Comparison of ENCODE assay signal across 8 cellular contexts in genomic region chr13:39942901-39943273, GRCh38.
DNase-seq lines count a peak whose midpoint lies in the region; ATAC-seq and TF ChIP-seq lines count a peak whose summit lies in the region.

No MANE protein-coding gene starts in this region.

- peak overlapping the region; percentile 8 for H3K4me3 Mint-ChIP-seq in chondrocyte (ENCODE audit: unreplicated experiment)

- no peaks in the 10 kb centered on the region for H3K27me3 Mint-ChIP-seq in chondrocyte (ENCODE audit: low read depth)

- no peaks in the 10 kb centered on the region for H3K9me3 ChIP-seq in right lobe of liver

- no peaks in the 10 kb centered on the region for H3K27me3 ChIP-seq in right lobe of liver

- H3K36me3 Mint-ChIP-seq in chondrocyte (ENCODE audit: low read depth): peaks cover 2% of the 10 kb centered on the region

- peak; percentile 90 for ATAC-seq in GM18861 (IDR thresholded peaks at IDR 0.05; ENCODE audit: unreplicated experiment)
- peak; percentile 95 for ATAC-seq in HG03045 (IDR thresholded peaks at IDR 0.05; ENCODE audit: unreplicated experiment)
- ATAC-seq in right lobe of liver: peak; percentile 100

- H3K4me3 ChIP-seq in right lobe of liver: no peak overlapping the region

- WGBS in right lobe of liver (ENCODE audit: insufficient coverage, low coverage, low lambda C conversion rate, missing lambda C conversion rate): 7% methylated on average over 8 of the region's 8 CpGs

- no peak for TF ChIP-seq POLR2A in right lobe of liver (IDR thresholded peaks at IDR 0.05)

- DNase-seq in AG08395 (ENCODE audit: low spot score) (peak; percentile 72), NCI-H345 treated with DMSO at 0.1 percent for 48 hours (lab: John Stamatoyannopoulos, UW; ENCODE audit: unreplicated experiment) (peak; percentile 23), chondrocyte (ENCODE audit: low spot score) (no peak), right lobe of liver (peak; percentile 69 to 73 (median 72))
- peak; percentile 55 to 57 for DNase-seq in activated CD4-positive, alpha-beta T cell treated with anti-CD3 and anti-CD28 coated beads for 24 hours (ENCODE audit: low read depth in 2 of 2)
- peak; percentile 60 for DNase-seq in stimulated activated CD8-positive, alpha-beta memory T cell treated with anti-CD3 and anti-CD28 coated beads, Interleukin-12 subunit alpha, Interleukin-12 subunit beta, amount 100 ng/mL, for 1 hour (ENCODE audit: low read depth)

- no peak overlapping the region for H3K27ac Mint-ChIP-seq in chondrocyte (ENCODE audit: unreplicated experiment)

- TF ChIP-seq CTCF in chondrocyte (IDR thresholded peaks at IDR 0.05) (peak; percentile 99), right lobe of liver (IDR thresholded peaks at IDR 0.05) (peak; percentile 83 to 98 (median 91))

- H3K4me1 ChIP-seq in right lobe of liver: no peaks in the 10 kb centered on the region

- H3K9me3 Mint-ChIP-seq in chondrocyte (ENCODE audit: low read depth): no peaks in the 10 kb centered on the region

- H3K36me3 ChIP-seq in right lobe of liver: no peaks in the 10 kb centered on the region

- H3K27ac ChIP-seq in right lobe of liver: no peak overlapping the region

- H3K4me1 Mint-ChIP-seq in chondrocyte (ENCODE audit: low read depth): peaks cover 29% of the 10 kb centered on the region

- intact Hi-C loops in right lobe of liver (cut with DNase I): no loop called here
